1 cellular context compared by ENCODE assay signal in genomic region chr6:79943133-79943532, GRCh38.
TF ChIP-seq lines count a peak whose summit lies in the region.

No MANE protein-coding gene starts in this region.

TF ChIP-seq in GM23338, 12 proteins besides CTCF, POLR2A, EP300 and RAD21 (continued from another document):
- TF ChIP-seq ZNF462 (CRISPR knock-in tag; IDR thresholded peaks at IDR 0.05) (no peak), ETS1 (IDR thresholded peaks at IDR 0.05) (no peak)
